In the genomic region with DNA sequence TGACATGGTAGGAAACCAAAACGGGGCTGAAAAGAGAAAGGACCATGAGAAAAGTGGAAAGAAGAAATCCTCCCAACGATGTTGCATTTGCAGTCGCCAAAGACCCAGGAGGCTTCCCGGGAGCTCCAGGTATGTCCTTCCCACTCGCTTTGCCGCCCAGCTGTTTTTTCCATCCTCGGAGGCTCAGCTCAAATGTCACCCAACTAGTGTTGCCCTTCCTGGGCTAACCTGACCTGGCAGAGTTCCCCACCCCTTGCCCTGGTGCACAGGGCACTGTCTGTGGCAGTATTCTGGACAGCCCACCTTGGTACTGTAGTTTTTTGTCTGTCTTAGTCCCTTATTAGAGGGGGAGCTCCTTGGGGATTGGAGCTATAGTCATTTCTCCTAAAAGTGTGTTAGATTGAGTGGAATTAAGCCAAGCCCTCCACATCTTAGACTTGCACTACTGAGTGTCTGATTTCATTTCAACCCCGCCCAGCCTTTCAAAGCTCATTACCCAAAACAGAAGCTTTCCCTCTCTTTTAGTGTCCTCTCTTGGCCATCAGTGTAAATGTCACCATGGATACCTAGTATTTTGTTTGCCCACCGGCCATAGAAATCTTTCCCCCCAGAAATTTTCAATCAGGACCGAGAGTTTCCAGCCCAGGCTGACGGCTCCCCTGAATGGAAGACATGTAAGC, we compare ENCODE assay signal across 21 cellular contexts.
DNase-seq lines count a peak whose midpoint lies in the region; ATAC-seq lines count a peak whose summit lies in the region.
"Had no signal": no experiment of that assay in that cellular context is flagged by ENCODE, and none has a peak within 500 bp of the region (broad histone marks: within the 10 kb centered on the region; RNA-seq: fewer than 3 reads in every experiment).

No MANE protein-coding gene starts in this region.

- H3K4me1 Mint-ChIP-seq in T-helper 17 cell, result peaks cover 14% of the 10 kb centered on the region

- no peak overlapping the region for H3K9ac ChIP-seq in rectal smooth muscle tissue (ENCODE audit: low read length)

- no peaks in the 10 kb centered on the region for H3K27me3 ChIP-seq in rectal smooth muscle tissue (ENCODE audit: control insufficient read depth, insufficient read depth, low read length)
- H3K27me3 ChIP-seq: upper lobe of right lung had no signal

- no peaks in the 10 kb centered on the region for H3K9me3 ChIP-seq in T-helper 17 cell (ENCODE audit: control insufficient read depth, low read length, poor library complexity, severe bottlenecking)
- H3K9me3 ChIP-seq: upper lobe of right lung had no signal

- no peak overlapping the region for H3K4me3 Mint-ChIP-seq in T-helper 17 cell
- H3K4me3 Mint-ChIP-seq: activated naive CD8-positive, alpha-beta T cell treated with anti-CD3 and anti-CD28 coated beads for 36 hours; IgD-negative memory B cell had no signal

- intact Hi-C loops in Right ventricle myocardium inferior (cut with DNase I), result no loop called here
- intact Hi-C loops in Right ventricle myocardium superior (cut with DNase I), result no loop called here

- H3K36me3 Mint-ChIP-seq in T-helper 17 cell (ENCODE audit: low read depth), result no peaks in the 10 kb centered on the region
- H3K36me3 Mint-ChIP-seq: activated naive CD8-positive, alpha-beta T cell treated with anti-CD3 and anti-CD28 coated beads for 36 hours; brain; CD4-positive, CD25-positive, alpha-beta regulatory T cell; IgD-negative memory B cell had no signal

- H3K4me3 ChIP-seq in rectal smooth muscle tissue (ENCODE audit: low read length), result no peak overlapping the region
- H3K4me3 ChIP-seq: upper lobe of right lung had no signal

- ATAC-seq in Right ventricle myocardium inferior (no peak), Right ventricle myocardium superior (ENCODE audit: poor library complexity) (no peak), T-helper 17 cell (no peak)
- ATAC-seq: HCT116, left ventricle myocardium superior, upper lobe of right lung had no signal

- H3K27ac ChIP-seq in rectal smooth muscle tissue (ENCODE audit: low read depth, low read length), result peak overlapping the region; percentile 90
- H3K27ac ChIP-seq: HL-60, upper lobe of right lung had no signal

- H3K27ac Mint-ChIP-seq in T-helper 17 cell, result no peak overlapping the region
- H3K27ac Mint-ChIP-seq: activated naive CD8-positive, alpha-beta T cell treated with anti-CD3 and anti-CD28 coated beads for 36 hours had no signal

- H3K36me3 ChIP-seq in rectal smooth muscle tissue (ENCODE audit: control insufficient read depth, insufficient read depth, low read length), result no peaks in the 10 kb centered on the region
- H3K36me3 ChIP-seq: upper lobe of right lung had no signal

- H3K27me3 Mint-ChIP-seq in T-helper 17 cell, result no peaks in the 10 kb centered on the region
- H3K27me3 Mint-ChIP-seq: activated naive CD8-positive, alpha-beta T cell treated with anti-CD3 and anti-CD28 coated beads for 36 hours; brain had no signal

- peak; percentile 6 for DNase-seq in Right ventricle myocardium inferior (ENCODE audit: missing footprints)
- no peak for DNase-seq in Right ventricle myocardium superior
- DNase-seq in fibroblast of gingiva (ENCODE audit: low read depth), result peak; percentile 17
- DNase-seq in T-helper 17 cell, result no peak
- DNase-seq in midbrain (lab: John Stamatoyannopoulos, UW), result no peak
- DNase-seq in stimulated activated CD4-positive, alpha-beta T cell treated with anti-CD3 and anti-CD28 coated beads, Interleukin-4, amount 100 ng/mL, for 4 hours, result no peak
- DNase-seq in NK-92 (lab: John Stamatoyannopoulos, UW; ENCODE audit: unreplicated experiment), result no peak
- DNase-seq: ACHN; activated naive CD8-positive, alpha-beta T cell treated with anti-CD3 and anti-CD28 coated beads for 36 hours; CD4-positive, CD25-positive, alpha-beta regulatory T cell; DMS153; left ventricle myocardium superior; MM.1S; NCI-H187; stimulated activated naive CD4-positive, alpha-beta T cell treated with Interleukin-2 at 50 U/mL for 16 hours; upper lobe of right lung had no signal

- peaks cover 34% of the 10 kb centered on the region for H3K4me1 ChIP-seq in rectal smooth muscle tissue (ENCODE audit: control insufficient read depth, insufficient read depth, low read length)

Comparison
In these comparisons a context has a peak if more than half of its experiments do, and no peak if none do; other contexts are left out.
1. DNase-seq: peak in Right ventricle myocardium inferior (single experiment) and fibroblast of gingiva (single experiment); none in Right ventricle myocardium superior (single experiment), T-helper 17 cell (0 of 3), midbrain (single experiment), stimulated activated CD4-positive, alpha-beta T cell treated with anti-CD3 and anti-CD28 coated beads, Interleukin-4, amount 100 ng/mL, for 4 hours (0 of 2) and NK-92 (single experiment).